In genomic region chr4:93747220-93747619, GRCh38 we compare ENCODE assay signal across 28 cellular contexts.
"Had no signal": no experiment of that assay in that cellular context is flagged by ENCODE, and none has a peak within 500 bp of the region (broad histone marks: within the 10 kb centered on the region; RNA-seq: fewer than 3 reads in every experiment).

No MANE protein-coding gene starts in this region.

- H3K27me3 ChIP-seq: pancreas, stomach, testis, thyroid gland, transverse colon, upper lobe of left lung, vagina had no signal

- H3K4me1 ChIP-seq: left ventricle myocardium inferior, pancreas, prostate gland, testis, thyroid gland, transverse colon, vagina had no signal

- H3K9me3 ChIP-seq: mucosa of descending colon, pancreas, prostate gland, stomach, testis, thyroid gland, transverse colon, upper lobe of left lung, vagina had no signal

- H3K27ac ChIP-seq: left ventricle myocardium inferior, pancreas, prostate gland, skin epidermis, stomach, testis, thyroid gland, transverse colon, upper lobe of left lung, vagina had no signal

- H3K4me3 ChIP-seq: left ventricle myocardium inferior, lung, mucosa of descending colon, pancreas, prostate gland, skin epidermis, stomach, testis, thyroid gland, transverse colon, upper lobe of left lung, vagina had no signal

- ATAC-seq: mucosa of descending colon; naive thymus-derived CD4-positive, alpha-beta T cell; natural killer cell treated with Interleukin-12 subunit alpha and Interleukin-12 subunit beta and Interleukin-15 and Interleukin-18, amount 100 ng/mL, for 72 hours; pancreas; right cardiac atrium; sciatic nerve; stimulated activated naive B cell treated with anti-CD40 and anti-IgM and Interleukin-4, amounts not matched to agents 10 μg/mL and 1 μg/mL and 100 μg/mL, for 72 hours; stimulated activated naive CD8-positive, alpha-beta T cell treated with anti-CD3 and anti-CD28 coated beads, Interleukin-15, Interleukin-2, amounts not matched to agents 100 U/mL and 50 U/mL, for 24 hours had no signal

- DNase-seq: islet precursor cell; left ventricle myocardium inferior; mesendoderm; midbrain; mucosa of descending colon; naive thymus-derived CD4-positive, alpha-beta T cell; nucleus accumbens; pancreas; posterior cingulate gyrus; retina; right cardiac atrium; stimulated activated CD4-positive, alpha-beta T cell treated with anti-CD3 and anti-CD28 coated beads, Interleukin-12 subunit alpha, Interleukin-12 subunit beta, amount 100 ng/mL, for 4 hours; stimulated activated CD4-positive, alpha-beta T cell treated with anti-CD3 and anti-CD28 coated beads, Interleukin-15, amount 100 ng/mL, for 24 hours; stimulated activated CD4-positive, alpha-beta T cell treated with anti-CD3 and anti-CD28 coated beads, Interleukin-2, amount 100 ng/mL, for 24 hours; stimulated activated CD4-positive, alpha-beta T cell treated with anti-CD3 and anti-CD28 coated beads, Interleukin-4, amount 100 ng/mL, for 1 hour; stimulated activated naive B cell treated with anti-CD40 and anti-IgM and Interleukin-4, amounts not matched to agents 10 μg/mL and 1 μg/mL and 100 μg/mL, for 72 hours; stimulated activated naive CD8-positive, alpha-beta T cell treated with anti-CD3 and anti-CD28 coated beads, Interleukin-15, Interleukin-2, amounts not matched to agents 100 U/mL and 50 U/mL, for 24 hours; stomach; testis; thyroid gland; transverse colon; upper lobe of left lung had no signal

- H3K36me3 ChIP-seq: left ventricle myocardium inferior, pancreas, prostate gland, stomach, thyroid gland, transverse colon, upper lobe of left lung, vagina had no signal
